In genomic region chr11:116917632-116918031, GRCh38 we compare ENCODE assay signal across 1 cellular context.
TF ChIP-seq lines count a peak whose summit lies in the region.

No MANE protein-coding gene starts in this region.

TF ChIP-seq in HEK293, 187 proteins besides CTCF, POLR2A, EP300 and RAD21 (continued from another document):
- TF ChIP-seq, protein P1, sequence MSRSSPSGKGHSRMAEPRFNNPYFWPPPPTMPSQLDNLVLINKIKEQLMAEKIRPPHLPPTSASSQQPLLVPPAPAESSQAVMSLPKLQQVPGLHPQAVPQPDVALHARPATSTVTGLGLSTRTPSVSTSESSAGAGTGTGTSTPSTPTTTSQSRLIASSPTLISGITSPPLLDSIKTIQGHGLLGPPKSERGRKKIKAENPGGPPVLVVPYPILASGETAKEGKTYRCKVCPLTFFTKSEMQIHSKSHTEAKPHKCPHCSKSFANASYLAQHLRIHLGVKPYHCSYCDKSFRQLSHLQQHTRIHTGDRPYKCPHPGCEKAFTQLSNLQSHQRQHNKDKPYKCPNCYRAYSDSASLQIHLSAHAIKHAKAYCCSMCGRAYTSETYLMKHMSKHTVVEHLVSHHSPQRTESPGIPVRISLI (tag by site-specific recombination; IDR thresholded peaks at IDR 0.05): no peak
- TF ChIP-seq ATF2 (tag by site-specific recombination; IDR thresholded peaks at IDR 0.05; ENCODE audit: low read depth) (no peak), ZNF76 (tag by site-specific recombination; IDR thresholded peaks at IDR 0.05; ENCODE audit: borderline replicate concordance, low read depth) (no peak), ZBTB20 (tag by site-specific recombination; IDR thresholded peaks at IDR 0.05) (no peak), SCRT2 (tag by site-specific recombination; IDR thresholded peaks at IDR 0.05) (0 out of 2 replicates have a peak, but pooled peaks have one; percentile 10), ZNF629 (tag by site-specific recombination; IDR thresholded peaks at IDR 0.05) (no peak), PRDM1 (tag by site-specific recombination; IDR thresholded peaks at IDR 0.05) (peak; percentile 90), MEIS1 (CRISPR knock-in tag; IDR thresholded peaks at IDR 0.05; ENCODE audit: borderline replicate concordance) (no peak)
